In genomic region chr9:87588339-87588738, GRCh38 we compare ENCODE assay signal across 27 cellular contexts.
"Had no signal": no experiment of that assay in that cellular context is flagged by ENCODE, and none has a peak within 500 bp of the region (broad histone marks: within the 10 kb centered on the region; RNA-seq: fewer than 3 reads in every experiment).

No MANE protein-coding gene starts in this region.

- H2AFZ ChIP-seq: neural progenitor cell had no signal

- H3K9me3 Mint-ChIP-seq: activated CD4-positive, alpha-beta T cell treated with anti-CD3 and anti-CD28 coated beads, Interleukin-2, amount 10 ng/mL, durations not matched to agents 7 days and 5 days; activated CD8-positive, alpha-beta T cell treated with anti-CD3 and anti-CD28 coated beads for 36 hours; activated naive CD4-positive, alpha-beta T cell treated with anti-CD3 and anti-CD28 coated beads, Interleukin-2, amount 10 ng/mL, durations not matched to agents 7 days and 5 days; activated naive CD8-positive, alpha-beta T cell treated with anti-CD3 and anti-CD28 coated beads, Interleukin-2, amount 50 U/mL, for 24 hours; dendritic cell treated with granulocyte-macrophage colony-stimulating factor and Interleukin-4, amounts not matched to agents 40 ng/mL and 50 ng/mL, for 4 days; memory B cell; neural progenitor cell had no signal

- H3K4me1 Mint-ChIP-seq: activated CD4-positive, alpha-beta T cell treated with anti-CD3 and anti-CD28 coated beads, Interleukin-2, amount 10 ng/mL, durations not matched to agents 7 days and 5 days; activated CD8-positive, alpha-beta memory T cell treated with anti-CD3 and anti-CD28 coated beads, Interleukin-2, amount 10 ng/mL, durations not matched to agents 7 days and 5 days; activated naive CD4-positive, alpha-beta T cell treated with anti-CD3 and anti-CD28 coated beads, Interleukin-2, amount 10 ng/mL, durations not matched to agents 7 days and 5 days; activated naive CD8-positive, alpha-beta T cell treated with anti-CD3 and anti-CD28 coated beads, Interleukin-2, amount 50 U/mL, for 24 hours; memory B cell had no signal

- H3K4me1 ChIP-seq: neural progenitor cell had no signal

- H3K36me3 Mint-ChIP-seq: activated CD8-positive, alpha-beta memory T cell treated with anti-CD3 and anti-CD28 coated beads, Interleukin-2, amount 10 ng/mL, durations not matched to agents 7 days and 5 days; activated naive CD4-positive, alpha-beta T cell treated with anti-CD3 and anti-CD28 coated beads, Interleukin-2, amount 10 ng/mL, durations not matched to agents 7 days and 5 days; memory B cell had no signal

- H3K4me3 ChIP-seq: neural progenitor cell, psoas muscle, right atrium auricular region, thoracic aorta, upper lobe of right lung had no signal

- H3K27ac ChIP-seq: brain microvascular endothelial cell, neural progenitor cell, psoas muscle, right atrium auricular region, thoracic aorta, WERI-Rb-1 had no signal

- FAIRE-seq: frontal cortex, TTC549 had no signal

- H3K27me3 ChIP-seq: brain microvascular endothelial cell, neural progenitor cell, right atrium auricular region, upper lobe of right lung had no signal

- H3K9ac ChIP-seq: neural progenitor cell had no signal

- ATAC-seq: activated CD8-positive, alpha-beta memory T cell treated with anti-CD3 and anti-CD28 coated beads, Interleukin-2, amount 10 ng/mL, durations not matched to agents 7 days and 5 days; activated CD8-positive, alpha-beta T cell treated with anti-CD3 and anti-CD28 coated beads for 36 hours; activated naive CD8-positive, alpha-beta T cell treated with anti-CD3 and anti-CD28 coated beads, Interleukin-2, amount 50 U/mL, for 24 hours; esophagus mucosa; psoas muscle; upper lobe of right lung had no signal

- H3K36me3 ChIP-seq: brain microvascular endothelial cell, neural progenitor cell, right atrium auricular region, thoracic aorta, upper lobe of right lung, WERI-Rb-1 had no signal

- H3K9me3 ChIP-seq: psoas muscle, right atrium auricular region, thoracic aorta, upper lobe of right lung had no signal

- H3K4me2 ChIP-seq: neural progenitor cell had no signal

- H3K27me3 Mint-ChIP-seq: activated CD4-positive, alpha-beta T cell treated with anti-CD3 and anti-CD28 coated beads, Interleukin-2, amount 10 ng/mL, durations not matched to agents 7 days and 5 days; activated CD8-positive, alpha-beta memory T cell treated with anti-CD3 and anti-CD28 coated beads, Interleukin-2, amount 10 ng/mL, durations not matched to agents 7 days and 5 days; activated naive CD4-positive, alpha-beta T cell treated with anti-CD3 and anti-CD28 coated beads, Interleukin-2, amount 10 ng/mL, durations not matched to agents 7 days and 5 days; activated naive CD8-positive, alpha-beta T cell treated with anti-CD3 and anti-CD28 coated beads, Interleukin-2, amount 50 U/mL, for 24 hours; dendritic cell treated with granulocyte-macrophage colony-stimulating factor and Interleukin-4, amounts not matched to agents 40 ng/mL and 50 ng/mL, for 4 days had no signal

- DNase-seq: activated CD4-positive, alpha-beta T cell treated with anti-CD3 and anti-CD28 coated beads, Interleukin-2, amount 10 ng/mL, durations not matched to agents 7 days and 5 days; activated CD4-positive, CD25-positive, alpha-beta regulatory T cell treated with anti-CD3 and anti-CD28 coated beads, Interleukin-2, amount 50 U/mL, for 72 hours; activated CD8-positive, alpha-beta memory T cell treated with anti-CD3 and anti-CD28 coated beads, Interleukin-2, amount 10 ng/mL, durations not matched to agents 7 days and 5 days; activated CD8-positive, alpha-beta T cell treated with anti-CD3 and anti-CD28 coated beads for 36 hours; activated effector memory CD4-positive, alpha-beta T cell treated with anti-CD3 and anti-CD28 coated beads, Interleukin-2, amount 50 U/mL, for 16 hours; activated naive CD4-positive, alpha-beta T cell treated with anti-CD3 and anti-CD28 coated beads, Interleukin-2, amount 10 ng/mL, durations not matched to agents 7 days and 5 days; activated naive CD8-positive, alpha-beta T cell treated with anti-CD3 and anti-CD28 coated beads, Interleukin-2, amount 50 U/mL, for 24 hours; activated T-cell treated with anti-CD3 and anti-CD28 coated beads for 4 hours; aorta; brain microvascular endothelial cell; caudate nucleus; effector CD8-positive, alpha-beta T cell; hypothalamus; psoas muscle; stimulated activated CD4-positive, alpha-beta T cell treated with anti-CD3 and anti-CD28 coated beads, Interleukin-4, amount 100 ng/mL, for 24 hours; stimulated activated naive CD4-positive, alpha-beta T cell treated with Interleukin-2 at 50 U/mL for 16 hours; T-helper 1 cell; upper lobe of right lung; WERI-Rb-1 had no signal

- H3K27ac Mint-ChIP-seq: activated CD4-positive, alpha-beta T cell treated with anti-CD3 and anti-CD28 coated beads, Interleukin-2, amount 10 ng/mL, durations not matched to agents 7 days and 5 days; activated CD8-positive, alpha-beta memory T cell treated with anti-CD3 and anti-CD28 coated beads, Interleukin-2, amount 10 ng/mL, durations not matched to agents 7 days and 5 days; activated CD8-positive, alpha-beta T cell treated with anti-CD3 and anti-CD28 coated beads for 36 hours; activated naive CD4-positive, alpha-beta T cell treated with anti-CD3 and anti-CD28 coated beads, Interleukin-2, amount 10 ng/mL, durations not matched to agents 7 days and 5 days; activated naive CD8-positive, alpha-beta T cell treated with anti-CD3 and anti-CD28 coated beads, Interleukin-2, amount 50 U/mL, for 24 hours; dendritic cell treated with granulocyte-macrophage colony-stimulating factor and Interleukin-4, amounts not matched to agents 40 ng/mL and 50 ng/mL, for 4 days; memory B cell; neural progenitor cell had no signal

- H3K4me3 Mint-ChIP-seq: activated CD4-positive, alpha-beta T cell treated with anti-CD3 and anti-CD28 coated beads, Interleukin-2, amount 10 ng/mL, durations not matched to agents 7 days and 5 days; activated CD8-positive, alpha-beta memory T cell treated with anti-CD3 and anti-CD28 coated beads, Interleukin-2, amount 10 ng/mL, durations not matched to agents 7 days and 5 days; activated CD8-positive, alpha-beta T cell treated with anti-CD3 and anti-CD28 coated beads for 36 hours; activated naive CD4-positive, alpha-beta T cell treated with anti-CD3 and anti-CD28 coated beads, Interleukin-2, amount 10 ng/mL, durations not matched to agents 7 days and 5 days; activated naive CD8-positive, alpha-beta T cell treated with anti-CD3 and anti-CD28 coated beads, Interleukin-2, amount 50 U/mL, for 24 hours; dendritic cell treated with granulocyte-macrophage colony-stimulating factor and Interleukin-4, amounts not matched to agents 40 ng/mL and 50 ng/mL, for 4 days; memory B cell; neural progenitor cell had no signal
